ENCODE assay signal across 1 cellular context in genomic region chr10:82942572-82943091, GRCh38.
TF ChIP-seq lines count a peak whose summit lies in the region.

No MANE protein-coding gene starts in this region.

TF ChIP-seq in GM12878, 131 proteins besides CTCF, POLR2A, EP300 and RAD21 (continued from another document):
- TF ChIP-seq E2F4 (IDR thresholded peaks at IDR 0.05; ENCODE audit: low read depth, low read length) (no peak), SP1 (IDR thresholded peaks at IDR 0.05; ENCODE audit: low read depth, low read length) (no peak), JUND (IDR thresholded peaks at IDR 0.05; ENCODE audit: low read depth, low read length) (no peak), FOXM1 (IDR thresholded peaks at IDR 0.05; ENCODE audit: low read depth, low read length) (peak; percentile 52; the same call in 1 of the 2 replicates), YY1 (IDR thresholded peaks at IDR 0.05; ENCODE audit: low read depth, low read length) (no peak), ZNF24 (IDR thresholded peaks at IDR 0.05) (no peak), ZNF384 (IDR thresholded peaks at IDR 0.05; ENCODE audit: borderline replicate concordance, low read depth, low read length) (no peak), SUPT20H (IDR thresholded peaks at IDR 0.05; ENCODE audit: borderline replicate concordance, control insufficient read depth, low read depth, low read length) (no peak), FOXK2 (IDR thresholded peaks at IDR 0.05) (no peak), PAX5 (IDR thresholded peaks at IDR 0.05; ENCODE audit: borderline replicate concordance, low read depth, low read length) (no peak), SREBF2 (IDR thresholded peaks at IDR 0.05; ENCODE audit: low read length) (no peak), RUNX3 (IDR thresholded peaks at IDR 0.05; ENCODE audit: low read length) (peak; percentile 86), NR2C2 (IDR thresholded peaks at IDR 0.05; ENCODE audit: borderline replicate concordance, control insufficient read depth, insufficient read length, low read depth) (no peak), POU2F2 (IDR thresholded peaks at IDR 0.05; ENCODE audit: borderline replicate concordance, low read depth, low read length) (no peak), SIN3A (IDR thresholded peaks at IDR 0.05; ENCODE audit: low read depth, low read length) (no peak), ZBTB40 (IDR thresholded peaks at IDR 0.05; ENCODE audit: borderline replicate concordance) (no peak), EED (IDR thresholded peaks at IDR 0.05; ENCODE audit: low read depth) (peak; percentile 12; the same call in 1 of the 2 replicates), TCF12 (IDR thresholded peaks at IDR 0.05; ENCODE audit: low read depth, low read length) (no peak), CHD4 (IDR thresholded peaks at IDR 0.05) (no peak), ZNF687 (IDR thresholded peaks at IDR 0.05) (no peak), JUNB (IDR thresholded peaks at IDR 0.05) (peak; percentile 48; the same call in 1 of the 2 replicates), EGR1 (IDR thresholded peaks at IDR 0.05; ENCODE audit: borderline replicate concordance in 1 of 2, low read depth in 2 of 2, low read length in 2 of 2) (no peak), MXI1 (IDR thresholded peaks at IDR 0.05; ENCODE audit: low read depth, low read length) (no peak), POLR2AphosphoS5 (IDR thresholded peaks at IDR 0.05; ENCODE audit: low read length) (no peak)
- TF ChIP-seq, protein P1, sequence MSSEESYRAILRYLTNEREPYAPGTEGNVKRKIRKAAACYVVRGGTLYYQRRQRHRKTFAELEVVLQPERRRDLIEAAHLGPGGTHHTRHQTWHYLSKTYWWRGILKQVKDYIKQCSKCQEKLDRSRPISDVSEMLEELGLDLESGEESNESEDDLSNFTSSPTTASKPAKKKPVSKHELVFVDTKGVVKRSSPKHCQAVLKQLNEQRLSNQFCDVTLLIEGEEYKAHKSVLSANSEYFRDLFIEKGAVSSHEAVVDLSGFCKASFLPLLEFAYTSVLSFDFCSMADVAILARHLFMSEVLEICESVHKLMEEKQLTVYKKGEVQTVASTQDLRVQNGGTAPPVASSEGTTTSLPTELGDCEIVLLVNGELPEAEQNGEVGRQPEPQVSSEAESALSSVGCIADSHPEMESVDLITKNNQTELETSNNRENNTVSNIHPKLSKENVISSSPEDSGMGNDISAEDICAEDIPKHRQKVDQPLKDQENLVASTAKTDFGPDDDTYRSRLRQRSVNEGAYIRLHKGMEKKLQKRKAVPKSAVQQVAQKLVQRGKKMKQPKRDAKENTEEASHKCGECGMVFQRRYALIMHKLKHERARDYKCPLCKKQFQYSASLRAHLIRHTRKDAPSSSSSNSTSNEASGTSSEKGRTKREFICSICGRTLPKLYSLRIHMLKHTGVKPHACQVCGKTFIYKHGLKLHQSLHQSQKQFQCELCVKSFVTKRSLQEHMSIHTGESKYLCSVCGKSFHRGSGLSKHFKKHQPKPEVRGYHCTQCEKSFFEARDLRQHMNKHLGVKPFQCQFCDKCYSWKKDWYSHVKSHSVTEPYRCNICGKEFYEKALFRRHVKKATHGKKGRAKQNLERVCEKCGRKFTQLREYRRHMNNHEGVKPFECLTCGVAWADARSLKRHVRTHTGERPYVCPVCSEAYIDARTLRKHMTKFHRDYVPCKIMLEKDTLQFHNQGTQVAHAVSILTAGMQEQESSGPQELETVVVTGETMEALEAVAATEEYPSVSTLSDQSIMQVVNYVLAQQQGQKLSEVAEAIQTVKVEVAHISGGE (CRISPR knock-in tag; IDR thresholded peaks at IDR 0.05), result no peak
- TF ChIP-seq, protein P2, sequence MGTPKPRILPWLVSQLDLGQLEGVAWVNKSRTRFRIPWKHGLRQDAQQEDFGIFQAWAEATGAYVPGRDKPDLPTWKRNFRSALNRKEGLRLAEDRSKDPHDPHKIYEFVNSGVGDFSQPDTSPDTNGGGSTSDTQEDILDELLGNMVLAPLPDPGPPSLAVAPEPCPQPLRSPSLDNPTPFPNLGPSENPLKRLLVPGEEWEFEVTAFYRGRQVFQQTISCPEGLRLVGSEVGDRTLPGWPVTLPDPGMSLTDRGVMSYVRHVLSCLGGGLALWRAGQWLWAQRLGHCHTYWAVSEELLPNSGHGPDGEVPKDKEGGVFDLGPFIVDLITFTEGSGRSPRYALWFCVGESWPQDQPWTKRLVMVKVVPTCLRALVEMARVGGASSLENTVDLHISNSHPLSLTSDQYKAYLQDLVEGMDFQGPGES (IDR thresholded peaks at IDR 0.05), result no peak
- TF ChIP-seq, protein P3, sequence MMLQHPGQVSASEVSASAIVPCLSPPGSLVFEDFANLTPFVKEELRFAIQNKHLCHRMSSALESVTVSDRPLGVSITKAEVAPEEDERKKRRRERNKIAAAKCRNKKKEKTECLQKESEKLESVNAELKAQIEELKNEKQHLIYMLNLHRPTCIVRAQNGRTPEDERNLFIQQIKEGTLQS (IDR thresholded peaks at IDR 0.05; ENCODE audit: borderline replicate concordance, extremely low read depth, low read depth, low read length), result no peak
- TF ChIP-seq, protein P4, sequence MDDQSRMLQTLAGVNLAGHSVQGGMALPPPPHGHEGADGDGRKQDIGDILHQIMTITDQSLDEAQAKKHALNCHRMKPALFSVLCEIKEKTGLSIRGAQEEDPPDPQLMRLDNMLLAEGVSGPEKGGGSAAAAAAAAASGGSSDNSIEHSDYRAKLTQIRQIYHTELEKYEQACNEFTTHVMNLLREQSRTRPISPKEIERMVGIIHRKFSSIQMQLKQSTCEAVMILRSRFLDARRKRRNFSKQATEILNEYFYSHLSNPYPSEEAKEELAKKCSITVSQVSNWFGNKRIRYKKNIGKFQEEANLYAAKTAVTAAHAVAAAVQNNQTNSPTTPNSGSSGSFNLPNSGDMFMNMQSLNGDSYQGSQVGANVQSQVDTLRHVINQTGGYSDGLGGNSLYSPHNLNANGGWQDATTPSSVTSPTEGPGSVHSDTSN (IDR thresholded peaks at IDR 0.05; ENCODE audit: insufficient replicate concordance, low read depth, low read length), result no peak
